1 cellular context compared by ENCODE assay signal in genomic region chr4:173834151-173834550, GRCh38.
TF ChIP-seq lines count a peak whose summit lies in the region.

No MANE protein-coding gene starts in this region.

TF ChIP-seq in A549, 52 proteins besides CTCF, POLR2A, EP300 and RAD21 (continued from another document):
- TF ChIP-seq ZSCAN20 (CRISPR knock-in tag; IDR thresholded peaks at IDR 0.05), result no peak
TF ChIP-seq in A549: peak in this region for 0.
